ENCODE assay signal across 1 cellular context in the genomic region with DNA sequence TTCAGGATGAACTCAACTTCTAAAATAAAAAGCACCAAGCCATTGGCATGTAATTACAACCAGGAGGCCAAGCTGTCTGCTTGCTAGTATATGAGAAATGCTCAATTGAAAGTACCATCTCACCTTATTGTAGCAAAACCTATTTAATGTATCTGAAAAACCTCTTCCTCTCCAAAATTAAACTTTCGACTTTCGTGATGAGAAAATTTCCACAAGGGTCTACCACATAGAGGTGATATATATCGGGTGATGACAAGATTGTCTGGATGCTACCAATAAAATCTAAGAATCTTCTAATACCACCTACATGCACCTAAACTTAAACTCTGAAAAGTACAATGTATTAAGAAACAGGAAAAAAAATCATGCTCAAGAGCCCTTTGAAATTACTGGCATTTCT.
TF ChIP-seq lines count a peak whose summit lies in the region.

No MANE protein-coding gene starts in this region.

TF ChIP-seq in GM23338, 12 proteins besides CTCF, POLR2A, EP300 and RAD21 (continued from another document):
- TF ChIP-seq ETS1 (IDR thresholded peaks at IDR 0.05) (no peak), CREB1 (CRISPR knock-in tag; IDR thresholded peaks at IDR 0.05; ENCODE audit: low read depth) (no peak), POLR2AphosphoS5 (IDR thresholded peaks at IDR 0.05; ENCODE audit: low read depth) (no peak), REST (IDR thresholded peaks at IDR 0.05; ENCODE audit: unreplicated experiment) (no peak), ZNF331 (CRISPR knock-in tag; IDR thresholded peaks at IDR 0.05; ENCODE audit: low read depth) (no peak)
